Comparison of ENCODE assay signal across 8 cellular contexts in the genomic region with DNA sequence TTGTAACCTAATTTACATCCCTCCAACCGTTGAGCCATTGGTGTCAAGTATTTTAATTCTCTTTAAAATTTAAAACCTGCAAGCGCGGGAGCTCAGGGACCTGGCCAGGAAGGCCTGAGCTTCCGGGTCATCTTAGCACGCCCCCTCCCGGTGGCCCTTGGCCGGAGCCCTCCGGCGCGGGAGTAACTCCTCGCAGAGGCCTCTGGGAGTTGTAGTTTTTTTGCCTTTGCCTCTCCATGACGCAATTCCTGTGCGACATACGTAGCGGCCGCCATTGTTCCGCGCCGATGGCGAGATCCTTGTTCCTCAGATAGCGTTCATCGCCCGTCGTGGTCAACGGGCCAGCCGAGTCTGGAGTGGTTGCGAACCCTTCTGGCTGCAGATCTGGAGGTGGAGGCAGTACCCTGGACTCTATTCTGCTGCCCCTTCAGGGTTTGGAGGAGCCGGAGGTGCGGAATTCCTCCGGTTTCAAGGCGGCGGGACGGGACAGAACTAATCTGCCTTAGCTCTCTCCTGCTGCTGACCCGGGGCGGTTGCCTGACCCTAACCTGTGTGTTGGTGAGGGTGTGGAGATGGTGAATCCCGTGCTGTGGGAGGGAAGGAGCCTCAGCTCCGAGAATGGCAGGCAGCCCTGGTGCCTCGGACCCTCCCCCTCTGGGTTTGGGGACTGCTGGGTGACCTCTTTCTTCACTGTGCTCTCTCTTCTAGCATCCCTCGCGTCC. TPM values are rescaled to one million over a fixed set of nuclear protein-coding genes. Genes with fewer than 3 reads are reported as not detected.
DNase-seq lines count a peak whose midpoint lies in the region; ATAC-seq, FAIRE-seq and TF ChIP-seq lines count a peak whose summit lies in the region.

Gene ZNF268 (plus strand): TSS at position 258 of the 722 bp plus-strand sequence. CDS start 503 bp downstream, outside the sequence.

- peak within 1 kb of the TSS; percentile 82 for H3K27ac Mint-ChIP-seq in T-helper 17 cell

- peaks cover 6% of the 10 kb centered on the region for H3K36me3 Mint-ChIP-seq in T-helper 17 cell (ENCODE audit: low read depth)

- peak; percentile 74; the same call in 1 of the 2 replicates for TF ChIP-seq POLR2A in GM12892 (IDR thresholded peaks at IDR 0.05; ENCODE audit: low read depth, low read length)

- peaks cover 8% of the 10 kb centered on the region for H3K4me1 ChIP-seq in psoas muscle

- ATAC-seq in HG02840 (IDR thresholded peaks at IDR 0.05; ENCODE audit: low FRiP score, unreplicated experiment) (peak; percentile 98), T-helper 17 cell (peak; percentile 95), left ventricle myocardium superior (peak; percentile 98), psoas muscle (peak; percentile 99)

- 1 to 2% (median 1%) methylated on average over 39 to 40 of the region's 40 CpGs for WGBS in psoas muscle, 3 donors

- H3K27me3 Mint-ChIP-seq in T-helper 17 cell: no peaks in the 10 kb centered on the region

- DNase-seq in GM12892 (ENCODE audit: insufficient read length) (peak; percentile 83), NCI-H1436 treated with DMSO at 0.1 percent for 48 hours (lab: John Stamatoyannopoulos, UW) (peak; percentile 67), T-helper 17 cell (peak; percentile 65 to 81 (median 65)), left ventricle myocardium superior (peak; percentile 95), psoas muscle (peak; percentile 90 to 94), urothelium cell line (ENCODE audit: low spot score) (peak; percentile 93)

- H3K4me3 Mint-ChIP-seq in T-helper 17 cell: peak within 1 kb of the TSS; percentile 92

- H3K36me3 ChIP-seq in psoas muscle (ENCODE audit: insufficient read depth in 1 of 2, low read depth in 1 of 2): peaks cover 2 to 32% of the 10 kb centered on the region in 2 donors

- H3K4me3 ChIP-seq in psoas muscle: peak within 1 kb of the TSS; percentile 81

- peaks cover 4% of the 10 kb centered on the region for H3K4me1 Mint-ChIP-seq in T-helper 17 cell

- no peaks in the 10 kb centered on the region for H3K27me3 ChIP-seq in psoas muscle (ENCODE audit: insufficient read depth in 3 of 3, low read length in 2 of 3)

- H3K27ac ChIP-seq in angular gyrus (ENCODE audit: low read depth, low read length) (peak within 1 kb of the TSS; percentile 68), psoas muscle (peak within 1 kb of the TSS; percentile 48)

- H3K9me3 ChIP-seq in T-helper 17 cell (ENCODE audit: control insufficient read depth, low read length, poor library complexity, severe bottlenecking): peaks cover 8% of the 10 kb centered on the region
- H3K9me3 ChIP-seq in psoas muscle: peaks cover 62% of the 10 kb centered on the region

- intact Hi-C loops in left ventricle myocardium superior (cut with micrococcal nuclease): no loop called here
- intact Hi-C loops in psoas muscle (cut with DNase I): no loop called here

- peak; percentile 96 for FAIRE-seq in GM12892 (lab: Jason Lieb, UNC)
- peak; percentile 46 for FAIRE-seq in urothelium cell line (lab: Jason Lieb, UNC)

- TF ChIP-seq CTCF in psoas muscle (IDR thresholded peaks at IDR 0.05): peak; percentile 68

RNA-seq across cellular contexts. Expression of gene ZNF268, which starts in this region (rescaled TPM):
- 7.9 TPM for polyA plus RNA-seq in GM12892 (2012; ENCODE audit: missing spikeins)
- 10 to 100 TPM; 13.0 to 16.2 TPM for total RNA-seq in T-helper 17 cell
- total RNA-seq in left ventricle myocardium superior: 9.6 TPM
- total RNA-seq in psoas muscle: 1 to 10 TPM; 3.5 to 6.4 (median 6.0) TPM
- 1 to 10 TPM; 1.1 to 6.4 (median 2.0) TPM for polyA plus RNA-seq in psoas muscle

Comparison
In these comparisons a context has a peak if more than half of its experiments do, and no peak if none do; other contexts are left out.
1. Peak in every context shown above with its lines: DNase-seq, ATAC-seq, H3K4me3 ChIP-seq and H3K27ac ChIP-seq.